Comparison of ENCODE assay signal across 17 cellular contexts in genomic region chr7:44286182-44286617, GRCh38. TPM values are rescaled to one million over a fixed set of nuclear protein-coding genes. Genes with fewer than 3 reads are reported as not detected.
A peak's percentile ranks its signal among the peaks of the same experiment; 100 is the strongest.
DNase-seq lines count a peak whose midpoint lies in the region; ATAC-seq and TF ChIP-seq lines count a peak whose summit lies in the region.
"Had no signal": no experiment of that assay in that cellular context is flagged by ENCODE, and none has a peak within 500 bp of the region (broad histone marks: within the 10 kb centered on the region; RNA-seq: fewer than 3 reads in every experiment).

No MANE protein-coding gene starts in this region.

- no peak overlapping the region for H3K4me3 ChIP-seq in adrenal gland
- H3K4me3 ChIP-seq in right lobe of liver = no peak overlapping the region
- H3K4me3 ChIP-seq in uterus = no peak overlapping the region
- H3K4me3 ChIP-seq: heart right ventricle, PC-9 had no signal

- H3K4me3 Mint-ChIP-seq in activated naive CD8-positive, alpha-beta T cell treated with anti-CD3 and anti-CD28 coated beads, Interleukin-2, amount 10 ng/mL, durations not matched to agents 7 days and 5 days = no peak overlapping the region
- no peak overlapping the region for H3K4me3 Mint-ChIP-seq in activated naive CD8-positive, alpha-beta T cell treated with anti-CD3 and anti-CD28 coated beads, Interleukin-2, amount 50 U/mL, for 24 hours
- H3K4me3 Mint-ChIP-seq: activated naive CD4-positive, alpha-beta T cell treated with anti-CD3 and anti-CD28 coated beads, Interleukin-2, amount 50 U/mL, for 24 hours had no signal

- no peaks in the 10 kb centered on the region for H3K9me3 ChIP-seq in adrenal gland (replicated peaks in 1 of 3)
- no peaks in the 10 kb centered on the region for H3K9me3 ChIP-seq in right lobe of liver
- H3K9me3 ChIP-seq in uterus = no peaks in the 10 kb centered on the region
- H3K9me3 ChIP-seq: heart right ventricle had no signal

- TF ChIP-seq CTCF in adrenal gland (IDR thresholded peaks at IDR 0.05) = no peak
- TF ChIP-seq CTCF in right lobe of liver (IDR thresholded peaks at IDR 0.05) = no peak
- no peak for TF ChIP-seq CTCF in uterus (IDR thresholded peaks at IDR 0.05)

- peak overlapping the region in 1 of 5 donors; percentile 38 for H3K27ac ChIP-seq in adrenal gland
- H3K27ac ChIP-seq in right lobe of liver = no peak overlapping the region
- no peak overlapping the region for H3K27ac ChIP-seq in uterus
- H3K27ac ChIP-seq: HL-60, PC-9 had no signal

- no peaks in the 10 kb centered on the region for H3K36me3 ChIP-seq in adrenal gland (replicated peaks in 1 of 2)
- no peaks in the 10 kb centered on the region for H3K36me3 ChIP-seq in right lobe of liver
- no peaks in the 10 kb centered on the region for H3K36me3 ChIP-seq in uterus
- H3K36me3 ChIP-seq: heart right ventricle had no signal

- peaks cover 8% of the 10 kb centered on the region for H3K27me3 Mint-ChIP-seq in activated naive CD8-positive, alpha-beta T cell treated with anti-CD3 and anti-CD28 coated beads, Interleukin-2, amount 10 ng/mL, durations not matched to agents 7 days and 5 days
- peaks cover 5% of the 10 kb centered on the region for H3K27me3 Mint-ChIP-seq in activated naive CD8-positive, alpha-beta T cell treated with anti-CD3 and anti-CD28 coated beads, Interleukin-2, amount 50 U/mL, for 24 hours
- H3K27me3 Mint-ChIP-seq: activated naive CD4-positive, alpha-beta T cell treated with anti-CD3 and anti-CD28 coated beads, Interleukin-2, amount 50 U/mL, for 24 hours had no signal

- intact Hi-C loops in adrenal gland (cut with DNase I) = no loop called here
- intact Hi-C loops in right lobe of liver (cut with DNase I) = no loop called here
- intact Hi-C loops in uterus (cut with DNase I; ENCODE audit: low total_unique reads) = no loop called here

- POLR2A ChIA-PET in activated naive CD8-positive, alpha-beta T cell treated with anti-CD3 and anti-CD28 coated beads, Interleukin-2, amount 10 ng/mL, durations not matched to agents 7 days and 5 days (lab: Charles Lee) = no interaction called here

- H3K9me3 Mint-ChIP-seq in activated naive CD8-positive, alpha-beta T cell treated with anti-CD3 and anti-CD28 coated beads, Interleukin-2, amount 10 ng/mL, durations not matched to agents 7 days and 5 days = no peaks in the 10 kb centered on the region
- no peaks in the 10 kb centered on the region for H3K9me3 Mint-ChIP-seq in activated naive CD8-positive, alpha-beta T cell treated with anti-CD3 and anti-CD28 coated beads, Interleukin-2, amount 50 U/mL, for 24 hours
- H3K9me3 Mint-ChIP-seq: activated naive CD4-positive, alpha-beta T cell treated with anti-CD3 and anti-CD28 coated beads, Interleukin-2, amount 50 U/mL, for 24 hours had no signal

- no peak overlapping the region for H3K27ac Mint-ChIP-seq in activated naive CD8-positive, alpha-beta T cell treated with anti-CD3 and anti-CD28 coated beads, Interleukin-2, amount 10 ng/mL, durations not matched to agents 7 days and 5 days
- H3K27ac Mint-ChIP-seq in activated naive CD8-positive, alpha-beta T cell treated with anti-CD3 and anti-CD28 coated beads, Interleukin-2, amount 50 U/mL, for 24 hours = no peak overlapping the region
- H3K27ac Mint-ChIP-seq: activated naive CD4-positive, alpha-beta T cell treated with anti-CD3 and anti-CD28 coated beads, Interleukin-2, amount 50 U/mL, for 24 hours had no signal

- H3K4me1 ChIP-seq in adrenal gland (replicated peaks in 1 of 2) (peaks cover 0 to 10% of the 10 kb centered on the region in 2 donors), right lobe of liver (no peaks in the 10 kb centered on the region), uterus (no peaks in the 10 kb centered on the region)

- peak; percentile 23 for DNase-seq in activated naive CD8-positive, alpha-beta T cell treated with anti-CD3 and anti-CD28 coated beads, Interleukin-2, amount 10 ng/mL, durations not matched to agents 7 days and 5 days
- DNase-seq in activated naive CD8-positive, alpha-beta T cell treated with anti-CD3 and anti-CD28 coated beads, Interleukin-2, amount 50 U/mL, for 24 hours = no peak
- peak in 6 of 7 donors; percentile 3 to 60 (median 10) for DNase-seq in adrenal gland
- DNase-seq in right lobe of liver = peak; percentile 12 to 52 (median 39)
- DNase-seq in uterus = peak; percentile 3 to 8
- DNase-seq in NCI-H510A treated with DMSO at 0.1 percent for 48 hours (lab: John Stamatoyannopoulos, UW) = no peak
- DNase-seq in NK-92 treated with Interleukin-12 subunit alpha and Interleukin-12 subunit beta, amount 100 ng/mL, for 24 hours (lab: John Stamatoyannopoulos, UW) = no peak
- DNase-seq: activated CD4-positive, CD25-positive, alpha-beta regulatory T cell; effector CD4-positive, alpha-beta T cell; NCI-H1048; PC-9; stimulated activated CD4-positive, alpha-beta T cell treated with anti-CD3 and anti-CD28 coated beads, Interleukin-12 subunit alpha, Interleukin-12 subunit beta, amount 100 ng/mL, for 4 hours had no signal

- ATAC-seq in activated naive CD8-positive, alpha-beta T cell treated with anti-CD3 and anti-CD28 coated beads, Interleukin-2, amount 10 ng/mL, durations not matched to agents 7 days and 5 days (ENCODE audit: low read depth) = no peak
- no peak for ATAC-seq in activated naive CD8-positive, alpha-beta T cell treated with anti-CD3 and anti-CD28 coated beads, Interleukin-2, amount 50 U/mL, for 24 hours
- ATAC-seq in right lobe of liver = no peak
- no peak for ATAC-seq in HG03460 (IDR thresholded peaks at IDR 0.05; ENCODE audit: unreplicated experiment)

- no peaks in the 10 kb centered on the region for H3K36me3 Mint-ChIP-seq in activated naive CD8-positive, alpha-beta T cell treated with anti-CD3 and anti-CD28 coated beads, Interleukin-2, amount 10 ng/mL, durations not matched to agents 7 days and 5 days
- H3K36me3 Mint-ChIP-seq in activated naive CD8-positive, alpha-beta T cell treated with anti-CD3 and anti-CD28 coated beads, Interleukin-2, amount 50 U/mL, for 24 hours (ENCODE audit: low read depth) = no peaks in the 10 kb centered on the region
- H3K36me3 Mint-ChIP-seq: activated naive CD4-positive, alpha-beta T cell treated with anti-CD3 and anti-CD28 coated beads, Interleukin-2, amount 50 U/mL, for 24 hours had no signal

- H3K27me3 ChIP-seq in adrenal gland (no peaks in the 10 kb centered on the region), right lobe of liver (no peaks in the 10 kb centered on the region), uterus (no peaks in the 10 kb centered on the region)
- H3K27me3 ChIP-seq: heart right ventricle had no signal

- no peaks in the 10 kb centered on the region for H3K4me1 Mint-ChIP-seq in activated naive CD8-positive, alpha-beta T cell treated with anti-CD3 and anti-CD28 coated beads, Interleukin-2, amount 10 ng/mL, durations not matched to agents 7 days and 5 days
- H3K4me1 Mint-ChIP-seq in activated naive CD8-positive, alpha-beta T cell treated with anti-CD3 and anti-CD28 coated beads, Interleukin-2, amount 50 U/mL, for 24 hours = no peaks in the 10 kb centered on the region
- H3K4me1 Mint-ChIP-seq: activated naive CD4-positive, alpha-beta T cell treated with anti-CD3 and anti-CD28 coated beads, Interleukin-2, amount 50 U/mL, for 24 hours had no signal

- TF ChIP-seq POLR2A in adrenal gland (IDR thresholded peaks at IDR 0.05) = no peak
- TF ChIP-seq POLR2A in right lobe of liver (IDR thresholded peaks at IDR 0.05) = no peak
- no peak for TF ChIP-seq POLR2A in uterus (IDR thresholded peaks at IDR 0.05)

- WGBS in adrenal gland, 4 donors = 90 to 100% (median 96%) methylated on average over 2 to 17 of the region's 17 CpGs
- WGBS in right lobe of liver (ENCODE audit: insufficient coverage, low coverage, low lambda C conversion rate, missing lambda C conversion rate) = 95% methylated on average over 4 of the region's 17 CpGs

RNA-seq across cellular contexts. Expression of gene CAMK2B, which starts 39.2 kb away (rescaled TPM):
- under 1 TPM in 1 of 2 experiments, not detected in 1; 0.11 TPM for total RNA-seq in activated naive CD8-positive, alpha-beta T cell treated with anti-CD3 and anti-CD28 coated beads, Interleukin-2, amount 10 ng/mL, durations not matched to agents 7 days and 5 days
- total RNA-seq in adrenal gland (1 to 10 TPM in 4 of 8 donors, under 1 TPM in 2, not detected in 2; 0.25 to 9.2 (median 3.4) TPM), right lobe of liver (1 to 10 TPM; 2.1 to 5.1 (median 3.3) TPM), uterus (1 to 10 TPM in 1 of 4 donors, under 1 TPM in 1, not detected in 2; 0.40 to 1.1 TPM)
- polyA plus RNA-seq in adrenal gland = 10 to 100 TPM in 2 of 3 donors, 1 to 10 TPM in 1; 8.1 to 82.3 (median 12.1) TPM
- total RNA-seq: mononuclear cell had no signal

Comparison
In these comparisons a context has a peak if more than half of its experiments do, and no peak if none do; other contexts are left out.
1. DNase-seq: peak in activated naive CD8-positive, alpha-beta T cell treated with anti-CD3 and anti-CD28 coated beads, Interleukin-2, amount 10 ng/mL, durations not matched to agents 7 days and 5 days (single experiment), adrenal gland (6 of 7), right lobe of liver (3 of 3) and uterus (2 of 2); none in activated naive CD8-positive, alpha-beta T cell treated with anti-CD3 and anti-CD28 coated beads, Interleukin-2, amount 50 U/mL, for 24 hours (single experiment), NCI-H510A treated with DMSO at 0.1 percent for 48 hours (single experiment) and NK-92 treated with Interleukin-12 subunit alpha and Interleukin-12 subunit beta, amount 100 ng/mL, for 24 hours (single experiment).